29 cellular contexts compared by ENCODE assay signal in genomic region chr10:132885451-132886210, GRCh38. TPM values are rescaled to one million over a fixed set of nuclear protein-coding genes. Genes with fewer than 3 reads are reported as not detected.
DNase-seq lines count a peak whose midpoint lies in the region; ATAC-seq and TF ChIP-seq lines count a peak whose summit lies in the region.
"Had no signal": no experiment of that assay in that cellular context is flagged by ENCODE, and none has a peak within 500 bp of the region (broad histone marks: within the 10 kb centered on the region; RNA-seq: fewer than 3 reads in every experiment).

No MANE protein-coding gene starts in this region.

- no peaks in the 10 kb centered on the region for H3K9me3 Mint-ChIP-seq in WTC11
- peaks cover 10% of the 10 kb centered on the region for H3K9me3 Mint-ChIP-seq in stimulated activated memory B cell treated with anti-CD40 and anti-IgM and Interleukin-4, amounts not matched to agents 10 μg/mL and 1 μg/mL and 100 μg/mL, for 72 hours
- no peaks in the 10 kb centered on the region for H3K9me3 Mint-ChIP-seq in CD8-positive, alpha-beta memory T cell
- H3K9me3 Mint-ChIP-seq: endodermal cell, nephron progenitor cell had no signal

- no peak for TF ChIP-seq POLR2A in right lobe of liver (IDR thresholded peaks at IDR 0.05)

- no peaks in the 10 kb centered on the region for H3K9me3 ChIP-seq in right lobe of liver
- no peaks in the 10 kb centered on the region for H3K9me3 ChIP-seq in CD8-positive, alpha-beta memory T cell (ENCODE audit: low read length)
- H3K9me3 ChIP-seq: ovary, stomach, thyroid gland had no signal

- CTCF ChIA-PET in WTC11 (lab: Charles Lee) = interaction anchor here (1.0 to 2.1 kb wide), 2 partner anchors 24 to 47 kb away, joined by 3 to 4 read pairs; no protein-coding TSS in a partner anchor
- CTCF ChIA-PET in CD8-positive, alpha-beta memory T cell (lab: Charles Lee) = no interaction called here

- H3K27me3 Mint-ChIP-seq in WTC11 (ENCODE audit: low read depth) = no peaks in the 10 kb centered on the region; the same call in 1 of the 2 replicates
- H3K27me3 Mint-ChIP-seq in stimulated activated memory B cell treated with anti-CD40 and anti-IgM and Interleukin-4, amounts not matched to agents 10 μg/mL and 1 μg/mL and 100 μg/mL, for 72 hours = peaks cover 25% of the 10 kb centered on the region
- H3K27me3 Mint-ChIP-seq in CD8-positive, alpha-beta memory T cell = peaks cover 1 to 3% of the 10 kb centered on the region in 2 donors

- no peaks in the 10 kb centered on the region for H3K36me3 Mint-ChIP-seq in WTC11
- H3K36me3 Mint-ChIP-seq in stimulated activated memory B cell treated with anti-CD40 and anti-IgM and Interleukin-4, amounts not matched to agents 10 μg/mL and 1 μg/mL and 100 μg/mL, for 72 hours = no peaks in the 10 kb centered on the region
- no peaks in the 10 kb centered on the region for H3K36me3 Mint-ChIP-seq in CD8-positive, alpha-beta memory T cell
- H3K36me3 Mint-ChIP-seq: CD14-positive monocyte had no signal

- intact Hi-C loops in right lobe of liver (cut with DNase I) = no loop called here

- H3K4me1 ChIP-seq in right lobe of liver = no peaks in the 10 kb centered on the region
- no peaks in the 10 kb centered on the region for H3K4me1 ChIP-seq in CD8-positive, alpha-beta memory T cell (ENCODE audit: insufficient read depth, low read length)
- H3K4me1 ChIP-seq: stomach, thyroid gland had no signal

- no peak overlapping the region for H3K4me3 Mint-ChIP-seq in WTC11
- H3K4me3 Mint-ChIP-seq in stimulated activated memory B cell treated with anti-CD40 and anti-IgM and Interleukin-4, amounts not matched to agents 10 μg/mL and 1 μg/mL and 100 μg/mL, for 72 hours = no peak overlapping the region
- H3K4me3 Mint-ChIP-seq in CD8-positive, alpha-beta memory T cell = no peak overlapping the region
- H3K4me3 Mint-ChIP-seq: CD14-positive monocyte, endodermal cell, nephron progenitor cell had no signal

- H3K36me3 ChIP-seq in H7 (replicated peaks; ENCODE audit: control insufficient read depth, insufficient read depth, low read length) (no peaks in the 10 kb centered on the region), right lobe of liver (no peaks in the 10 kb centered on the region)
- H3K36me3 ChIP-seq in CD8-positive, alpha-beta memory T cell (ENCODE audit: insufficient read depth, low read length) = no peaks in the 10 kb centered on the region
- H3K36me3 ChIP-seq: ovary, stomach, thyroid gland, WERI-Rb-1 had no signal

- H3K4me1 Mint-ChIP-seq in WTC11 = peaks cover 12% of the 10 kb centered on the region
- no peaks in the 10 kb centered on the region for H3K4me1 Mint-ChIP-seq in stimulated activated memory B cell treated with anti-CD40 and anti-IgM and Interleukin-4, amounts not matched to agents 10 μg/mL and 1 μg/mL and 100 μg/mL, for 72 hours
- no peaks in the 10 kb centered on the region for H3K4me1 Mint-ChIP-seq in CD8-positive, alpha-beta memory T cell
- H3K4me1 Mint-ChIP-seq: CD14-positive monocyte, endodermal cell had no signal

- no peak for ATAC-seq in WTC11
- ATAC-seq in right lobe of liver = peak in 1 of 4 donors; percentile 8
- peak; percentile 14 for ATAC-seq in stimulated activated memory B cell treated with anti-CD40 and anti-IgM and Interleukin-4, amounts not matched to agents 10 μg/mL and 1 μg/mL and 100 μg/mL, for 72 hours

- DNase-seq in H7 (peak; percentile 58), WTC11 (ENCODE audit: low spot score) (peak; percentile 9), right lobe of liver (peak; percentile 6 to 39 (median 38)), coronary artery (ENCODE audit: low spot score) (no peak), DMS53 (lab: John Stamatoyannopoulos, UW) (no peak)
- DNase-seq in CD8-positive, alpha-beta memory T cell = no peak
- DNase-seq: activated CD4-positive, alpha-beta T cell treated with anti-CD3 and anti-CD28 coated beads, Interleukin-2, amount 50 U/mL, for 1 hour; activated T-cell treated with anti-CD3 and anti-CD28 coated beads, Interleukin-2, amount 50 U/mL, for 1 hour; central memory CD4-positive, alpha-beta T cell; dermis blood vessel endothelial cell; DND-41; endodermal cell; foreskin fibroblast; GF-D8; GOT3; NCI-H1092; NCI-H1694; NCI-H446 treated with DMSO at 0.1 percent for 48 hours; nephron progenitor cell; T1000; WERI-Rb-1 had no signal

- H3K27ac ChIP-seq in right lobe of liver (no peak overlapping the region), coronary artery (no peak overlapping the region)
- no peak overlapping the region for H3K27ac ChIP-seq in CD8-positive, alpha-beta memory T cell (ENCODE audit: low read depth, low read length)
- H3K27ac ChIP-seq: ovary, stomach, thyroid gland, WERI-Rb-1 had no signal

- TF ChIP-seq CTCF in WTC11 (IDR thresholded peaks at IDR 0.05) (no peak), right lobe of liver (IDR thresholded peaks at IDR 0.05) (no peak), coronary artery (IDR thresholded peaks at IDR 0.05) (no peak)

- H3K4me3 ChIP-seq in H7 (ENCODE audit: insufficient read depth, low read depth, low read length) (no peak overlapping the region), right lobe of liver (no peak overlapping the region), coronary artery (no peak overlapping the region)
- H3K4me3 ChIP-seq in CD8-positive, alpha-beta memory T cell (ENCODE audit: low read length) = no peak overlapping the region
- H3K4me3 ChIP-seq: lung, ovary, stomach, thyroid gland had no signal

- POLR2A ChIA-PET in WTC11 (lab: Charles Lee) = no interaction called here
- POLR2A ChIA-PET in CD8-positive, alpha-beta memory T cell (lab: Charles Lee) = no interaction called here

- WGBS in right lobe of liver (ENCODE audit: insufficient coverage, low coverage, low lambda C conversion rate, missing lambda C conversion rate) = 83% methylated on average over 5 of the region's 31 CpGs

- no peak overlapping the region for H3K27ac Mint-ChIP-seq in WTC11
- no peak overlapping the region for H3K27ac Mint-ChIP-seq in stimulated activated memory B cell treated with anti-CD40 and anti-IgM and Interleukin-4, amounts not matched to agents 10 μg/mL and 1 μg/mL and 100 μg/mL, for 72 hours
- no peak overlapping the region for H3K27ac Mint-ChIP-seq in CD8-positive, alpha-beta memory T cell
- H3K27ac Mint-ChIP-seq: CD14-positive monocyte, endodermal cell, nephron progenitor cell had no signal

- H3K27me3 ChIP-seq in H7 (ENCODE audit: control insufficient read depth, insufficient read depth, low read length) = no peaks in the 10 kb centered on the region
- no peaks in the 10 kb centered on the region for H3K27me3 ChIP-seq in right lobe of liver
- no peaks in the 10 kb centered on the region for H3K27me3 ChIP-seq in CD8-positive, alpha-beta memory T cell (ENCODE audit: insufficient read depth, low read length, poor library complexity, severe bottlenecking)
- H3K27me3 ChIP-seq: ovary, thyroid gland had no signal

TF ChIP-seq in WTC11, 78 proteins besides CTCF, POLR2A, EP300 and RAD21:
- TF ChIP-seq ZNF263 (CRISPR knock-in tag; IDR thresholded peaks at IDR 0.05; ENCODE audit: low read depth) (peak; percentile 99), ZNF317 (CRISPR knock-in tag; IDR thresholded peaks at IDR 0.05; ENCODE audit: borderline replicate concordance, low read depth) (no peak)

RNA-seq across cellular contexts. Expression of gene CFAP46, which starts 56.7 kb away (rescaled TPM):
- total RNA-seq in H7 (2014; rRNA removed; shearing (Covaris generic)) = 0.59 and 0.70 TPM in 2 replicates
- 2.9 to 3.4 TPM (median 3.3 TPM) in 3 replicates for total RNA-seq in WTC11 (2021)
- under 1 TPM; 0.16 to 0.67 (median 0.32) TPM for total RNA-seq in right lobe of liver
- total RNA-seq in CD8-positive, alpha-beta memory T cell = under 1 TPM in 1 of 2 experiments, not detected in 1; 0.09 TPM
- not detected for polyA plus RNA-seq in CD8-positive, alpha-beta memory T cell
- total RNA-seq: M059J, SK-MEL-5 had no signal
- polyA plus RNA-seq: CD14-positive monocyte had no signal

Comparison
In these comparisons a context has a peak if more than half of its experiments do, and no peak if none do; other contexts are left out.
1. DNase-seq: peak in H7 (single experiment), WTC11 (single experiment) and right lobe of liver (3 of 3); none in CD8-positive, alpha-beta memory T cell (0 of 5), coronary artery (single experiment) and DMS53 (single experiment).